1 cellular context compared by ENCODE assay signal in genomic region chr11:36713715-36714114, GRCh38.
TF ChIP-seq lines count a peak whose summit lies in the region.

No MANE protein-coding gene starts in this region.

TF ChIP-seq in HepG2, 621 proteins besides CTCF, POLR2A, EP300 and RAD21 (continued from another document):
- TF ChIP-seq, protein P1, sequence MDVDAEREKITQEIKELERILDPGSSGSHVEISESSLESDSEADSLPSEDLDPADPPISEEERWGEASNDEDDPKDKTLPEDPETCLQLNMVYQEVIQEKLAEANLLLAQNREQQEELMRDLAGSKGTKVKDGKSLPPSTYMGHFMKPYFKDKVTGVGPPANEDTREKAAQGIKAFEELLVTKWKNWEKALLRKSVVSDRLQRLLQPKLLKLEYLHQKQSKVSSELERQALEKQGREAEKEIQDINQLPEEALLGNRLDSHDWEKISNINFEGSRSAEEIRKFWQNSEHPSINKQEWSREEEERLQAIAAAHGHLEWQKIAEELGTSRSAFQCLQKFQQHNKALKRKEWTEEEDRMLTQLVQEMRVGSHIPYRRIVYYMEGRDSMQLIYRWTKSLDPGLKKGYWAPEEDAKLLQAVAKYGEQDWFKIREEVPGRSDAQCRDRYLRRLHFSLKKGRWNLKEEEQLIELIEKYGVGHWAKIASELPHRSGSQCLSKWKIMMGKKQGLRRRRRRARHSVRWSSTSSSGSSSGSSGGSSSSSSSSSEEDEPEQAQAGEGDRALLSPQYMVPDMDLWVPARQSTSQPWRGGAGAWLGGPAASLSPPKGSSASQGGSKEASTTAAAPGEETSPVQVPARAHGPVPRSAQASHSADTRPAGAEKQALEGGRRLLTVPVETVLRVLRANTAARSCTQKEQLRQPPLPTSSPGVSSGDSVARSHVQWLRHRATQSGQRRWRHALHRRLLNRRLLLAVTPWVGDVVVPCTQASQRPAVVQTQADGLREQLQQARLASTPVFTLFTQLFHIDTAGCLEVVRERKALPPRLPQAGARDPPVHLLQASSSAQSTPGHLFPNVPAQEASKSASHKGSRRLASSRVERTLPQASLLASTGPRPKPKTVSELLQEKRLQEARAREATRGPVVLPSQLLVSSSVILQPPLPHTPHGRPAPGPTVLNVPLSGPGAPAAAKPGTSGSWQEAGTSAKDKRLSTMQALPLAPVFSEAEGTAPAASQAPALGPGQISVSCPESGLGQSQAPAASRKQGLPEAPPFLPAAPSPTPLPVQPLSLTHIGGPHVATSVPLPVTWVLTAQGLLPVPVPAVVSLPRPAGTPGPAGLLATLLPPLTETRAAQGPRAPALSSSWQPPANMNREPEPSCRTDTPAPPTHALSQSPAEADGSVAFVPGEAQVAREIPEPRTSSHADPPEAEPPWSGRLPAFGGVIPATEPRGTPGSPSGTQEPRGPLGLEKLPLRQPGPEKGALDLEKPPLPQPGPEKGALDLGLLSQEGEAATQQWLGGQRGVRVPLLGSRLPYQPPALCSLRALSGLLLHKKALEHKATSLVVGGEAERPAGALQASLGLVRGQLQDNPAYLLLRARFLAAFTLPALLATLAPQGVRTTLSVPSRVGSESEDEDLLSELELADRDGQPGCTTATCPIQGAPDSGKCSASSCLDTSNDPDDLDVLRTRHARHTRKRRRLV (CRISPR knock-in tag; IDR thresholded peaks at IDR 0.05) = no peak
- TF ChIP-seq HNRNPUL1 (IDR thresholded peaks at IDR 0.05; ENCODE audit: low read depth, low read length) (no peak), MLLT10 (CRISPR knock-in tag; IDR thresholded peaks at IDR 0.05) (no peak), NFYC (CRISPR knock-in tag; IDR thresholded peaks at IDR 0.05) (no peak), ZNF431 (CRISPR knock-in tag; IDR thresholded peaks at IDR 0.05; ENCODE audit: borderline replicate concordance, low read depth) (no peak), MXD4 (CRISPR knock-in tag; IDR thresholded peaks at IDR 0.05) (no peak), NR2F6 (IDR thresholded peaks at IDR 0.05) (no peak), NR2F6 (CRISPR knock-in tag; IDR thresholded peaks at IDR 0.05) (no peak)
- TF ChIP-seq, protein P2, sequence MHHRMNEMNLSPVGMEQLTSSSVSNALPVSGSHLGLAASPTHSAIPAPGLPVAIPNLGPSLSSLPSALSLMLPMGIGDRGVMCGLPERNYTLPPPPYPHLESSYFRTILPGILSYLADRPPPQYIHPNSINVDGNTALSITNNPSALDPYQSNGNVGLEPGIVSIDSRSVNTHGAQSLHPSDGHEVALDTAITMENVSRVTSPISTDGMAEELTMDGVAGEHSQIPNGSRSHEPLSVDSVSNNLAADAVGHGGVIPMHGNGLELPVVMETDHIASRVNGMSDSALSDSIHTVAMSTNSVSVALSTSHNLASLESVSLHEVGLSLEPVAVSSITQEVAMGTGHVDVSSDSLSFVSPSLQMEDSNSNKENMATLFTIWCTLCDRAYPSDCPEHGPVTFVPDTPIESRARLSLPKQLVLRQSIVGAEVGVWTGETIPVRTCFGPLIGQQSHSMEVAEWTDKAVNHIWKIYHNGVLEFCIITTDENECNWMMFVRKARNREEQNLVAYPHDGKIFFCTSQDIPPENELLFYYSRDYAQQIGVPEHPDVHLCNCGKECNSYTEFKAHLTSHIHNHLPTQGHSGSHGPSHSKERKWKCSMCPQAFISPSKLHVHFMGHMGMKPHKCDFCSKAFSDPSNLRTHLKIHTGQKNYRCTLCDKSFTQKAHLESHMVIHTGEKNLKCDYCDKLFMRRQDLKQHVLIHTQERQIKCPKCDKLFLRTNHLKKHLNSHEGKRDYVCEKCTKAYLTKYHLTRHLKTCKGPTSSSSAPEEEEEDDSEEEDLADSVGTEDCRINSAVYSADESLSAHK (CRISPR knock-in tag; IDR thresholded peaks at IDR 0.05; ENCODE audit: borderline replicate concordance) = no peak
